ENCODE assay signal across 11 cellular contexts in genomic region chr1:183505338-183506089, GRCh38.
"Had no signal": no experiment of that assay in that cellular context is flagged by ENCODE, and none has a peak within 500 bp of the region (broad histone marks: within the 10 kb centered on the region; RNA-seq: fewer than 3 reads in every experiment).

No MANE protein-coding gene starts in this region.

- FAIRE-seq: kidney had no signal

- H3K9me3 ChIP-seq: right atrium auricular region, SK-N-SH, transverse colon had no signal

- ATAC-seq: activated CD4-positive, CD25-positive, alpha-beta regulatory T cell treated with anti-CD3 and anti-CD28 coated beads, Interleukin-2, amount 50 U/mL, for 24 hours; stimulated activated effector memory CD8-positive, alpha-beta T cell treated with anti-CD3 and anti-CD28 coated beads, Interleukin-12 subunit alpha, Interleukin-12 subunit beta, amount 100 ng/mL, for 72 hours; T-helper 17 cell had no signal

- H3K27me3 ChIP-seq: right atrium auricular region, transverse colon had no signal

- H3K27me3 Mint-ChIP-seq: T-helper 17 cell had no signal

- H3K27ac ChIP-seq: coronary artery, right atrium auricular region, transverse colon had no signal

- H3K36me3 ChIP-seq: right atrium auricular region had no signal

- H3K9me3 Mint-ChIP-seq: stimulated activated effector memory CD8-positive, alpha-beta T cell treated with anti-CD3 and anti-CD28 coated beads, Interleukin-12 subunit alpha, Interleukin-12 subunit beta, amount 100 ng/mL, for 72 hours had no signal

- H3K4me3 Mint-ChIP-seq: stimulated activated effector memory CD8-positive, alpha-beta T cell treated with anti-CD3 and anti-CD28 coated beads, Interleukin-12 subunit alpha, Interleukin-12 subunit beta, amount 100 ng/mL, for 72 hours; T-helper 17 cell had no signal

- H3K27ac Mint-ChIP-seq: stimulated activated effector memory CD8-positive, alpha-beta T cell treated with anti-CD3 and anti-CD28 coated beads, Interleukin-12 subunit alpha, Interleukin-12 subunit beta, amount 100 ng/mL, for 72 hours; T-helper 17 cell had no signal

- H3K4me3 ChIP-seq: coronary artery, right atrium auricular region, transverse colon had no signal

- DNase-seq: activated CD4-positive, alpha-beta T cell treated with anti-CD3 and anti-CD28 coated beads, Interleukin-2, amount 50 U/mL, for 4 hours; activated naive CD4-positive, alpha-beta T cell treated with Interleukin-2 at 50 U/mL for 16 hours; effector CD8-positive, alpha-beta T cell; kidney; SK-N-SH; T-helper 17 cell; transverse colon had no signal
